In the genomic region with DNA sequence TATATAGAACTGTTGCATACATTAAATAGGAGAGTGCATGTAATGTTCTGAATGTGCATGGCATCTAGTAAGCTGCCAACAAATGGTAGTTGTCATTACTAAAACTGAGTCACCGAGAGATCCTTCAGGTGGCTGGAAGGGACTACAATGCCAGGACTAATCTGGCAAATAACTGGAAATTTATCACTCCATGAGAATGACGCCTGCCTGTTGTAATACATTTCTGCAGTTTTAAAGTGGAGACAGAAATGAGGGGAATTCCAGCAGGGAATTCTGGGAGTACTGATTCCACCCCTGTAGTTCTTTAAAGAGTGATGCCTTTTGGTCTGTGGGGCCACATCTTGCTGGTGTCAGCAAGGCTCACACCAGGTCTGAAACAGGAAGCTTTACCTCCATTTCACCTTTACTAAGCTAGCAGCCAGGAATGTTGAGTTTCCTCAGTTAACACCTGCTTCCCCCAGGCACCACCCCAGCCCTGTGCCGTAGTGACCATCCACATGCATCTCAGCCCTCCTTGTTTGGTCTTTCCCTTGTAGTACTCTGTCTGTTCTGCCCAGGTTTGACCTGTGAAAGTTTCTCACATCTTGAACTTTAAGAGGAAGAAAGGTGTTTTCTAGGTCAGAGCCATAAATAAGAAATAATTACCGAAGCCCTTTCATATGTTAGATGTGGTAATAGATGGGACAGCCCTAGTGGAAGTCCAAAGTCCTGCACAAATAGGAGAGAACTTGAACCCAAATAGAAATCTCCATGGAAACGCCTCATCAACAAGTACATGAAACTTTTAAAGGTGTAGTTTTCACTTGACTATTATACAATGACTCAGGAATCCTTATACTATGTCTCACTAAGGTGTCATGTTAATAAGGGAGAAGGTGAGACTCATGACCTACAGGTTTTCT, we compare ENCODE assay signal across 1 cellular context.
A peak's percentile ranks its signal among the peaks of the same experiment; 100 is the strongest.
TF ChIP-seq lines count a peak whose summit lies in the region.

No MANE protein-coding gene starts in this region.

TF ChIP-seq in HepG2, 621 proteins besides CTCF, POLR2A, EP300 and RAD21 (continued from another document):
- no peak for TF ChIP-seq TRAFD1 (CRISPR knock-in tag; IDR thresholded peaks at IDR 0.05; ENCODE audit: borderline replicate concordance)
- TF ChIP-seq DPF2 (CRISPR knock-in tag; IDR thresholded peaks at IDR 0.05; ENCODE audit: borderline replicate concordance, low read depth), result no peak
- no peak for TF ChIP-seq PRPF4 (IDR thresholded peaks at IDR 0.05; ENCODE audit: low read depth, low read length, poor library complexity, severe bottlenecking)
- no peak for TF ChIP-seq ZNF615 (CRISPR knock-in tag; IDR thresholded peaks at IDR 0.05; ENCODE audit: borderline replicate concordance)
- no peak for TF ChIP-seq SP1 (IDR thresholded peaks at IDR 0.05)
- TF ChIP-seq SP1 (CRISPR knock-in tag; IDR thresholded peaks at IDR 0.05), result 0 out of 2 replicates have a peak, but pooled peaks have one; percentile 27
- TF ChIP-seq ZFP41 (CRISPR knock-in tag; IDR thresholded peaks at IDR 0.05; ENCODE audit: borderline replicate concordance), result no peak
- TF ChIP-seq, protein P1, sequence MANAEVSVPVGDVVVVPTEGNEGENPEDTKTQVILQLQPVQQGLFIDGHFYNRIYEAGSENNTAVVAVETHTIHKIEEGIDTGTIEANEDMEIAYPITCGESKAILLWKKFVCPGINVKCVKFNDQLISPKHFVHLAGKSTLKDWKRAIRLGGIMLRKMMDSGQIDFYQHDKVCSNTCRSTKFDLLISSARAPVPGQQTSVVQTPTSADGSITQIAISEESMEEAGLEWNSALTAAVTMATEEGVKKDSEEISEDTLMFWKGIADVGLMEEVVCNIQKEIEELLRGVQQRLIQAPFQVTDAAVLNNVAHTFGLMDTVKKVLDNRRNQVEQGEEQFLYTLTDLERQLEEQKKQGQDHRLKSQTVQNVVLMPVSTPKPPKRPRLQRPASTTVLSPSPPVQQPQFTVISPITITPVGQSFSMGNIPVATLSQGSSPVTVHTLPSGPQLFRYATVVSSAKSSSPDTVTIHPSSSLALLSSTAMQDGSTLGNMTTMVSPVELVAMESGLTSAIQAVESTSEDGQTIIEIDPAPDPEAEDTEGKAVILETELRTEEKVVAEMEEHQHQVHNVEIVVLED (CRISPR knock-in tag; IDR thresholded peaks at IDR 0.05; ENCODE audit: borderline replicate concordance), result no peak
- no peak for TF ChIP-seq POLR2G (IDR thresholded peaks at IDR 0.05; ENCODE audit: low read depth, low read length)
- TF ChIP-seq, protein P2, sequence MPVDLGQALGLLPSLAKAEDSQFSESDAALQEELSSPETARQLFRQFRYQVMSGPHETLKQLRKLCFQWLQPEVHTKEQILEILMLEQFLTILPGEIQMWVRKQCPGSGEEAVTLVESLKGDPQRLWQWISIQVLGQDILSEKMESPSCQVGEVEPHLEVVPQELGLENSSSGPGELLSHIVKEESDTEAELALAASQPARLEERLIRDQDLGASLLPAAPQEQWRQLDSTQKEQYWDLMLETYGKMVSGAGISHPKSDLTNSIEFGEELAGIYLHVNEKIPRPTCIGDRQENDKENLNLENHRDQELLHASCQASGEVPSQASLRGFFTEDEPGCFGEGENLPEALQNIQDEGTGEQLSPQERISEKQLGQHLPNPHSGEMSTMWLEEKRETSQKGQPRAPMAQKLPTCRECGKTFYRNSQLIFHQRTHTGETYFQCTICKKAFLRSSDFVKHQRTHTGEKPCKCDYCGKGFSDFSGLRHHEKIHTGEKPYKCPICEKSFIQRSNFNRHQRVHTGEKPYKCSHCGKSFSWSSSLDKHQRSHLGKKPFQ (CRISPR knock-in tag; IDR thresholded peaks at IDR 0.05; ENCODE audit: insufficient replicate concordance), result peak; percentile 27
- no peak for TF ChIP-seq ZNF280D (CRISPR knock-in tag; IDR thresholded peaks at IDR 0.05)
- peak; percentile 34; the same call in 1 of the 2 replicates for TF ChIP-seq MEF2D (CRISPR knock-in tag; IDR thresholded peaks at IDR 0.05)
- TF ChIP-seq, protein P3, sequence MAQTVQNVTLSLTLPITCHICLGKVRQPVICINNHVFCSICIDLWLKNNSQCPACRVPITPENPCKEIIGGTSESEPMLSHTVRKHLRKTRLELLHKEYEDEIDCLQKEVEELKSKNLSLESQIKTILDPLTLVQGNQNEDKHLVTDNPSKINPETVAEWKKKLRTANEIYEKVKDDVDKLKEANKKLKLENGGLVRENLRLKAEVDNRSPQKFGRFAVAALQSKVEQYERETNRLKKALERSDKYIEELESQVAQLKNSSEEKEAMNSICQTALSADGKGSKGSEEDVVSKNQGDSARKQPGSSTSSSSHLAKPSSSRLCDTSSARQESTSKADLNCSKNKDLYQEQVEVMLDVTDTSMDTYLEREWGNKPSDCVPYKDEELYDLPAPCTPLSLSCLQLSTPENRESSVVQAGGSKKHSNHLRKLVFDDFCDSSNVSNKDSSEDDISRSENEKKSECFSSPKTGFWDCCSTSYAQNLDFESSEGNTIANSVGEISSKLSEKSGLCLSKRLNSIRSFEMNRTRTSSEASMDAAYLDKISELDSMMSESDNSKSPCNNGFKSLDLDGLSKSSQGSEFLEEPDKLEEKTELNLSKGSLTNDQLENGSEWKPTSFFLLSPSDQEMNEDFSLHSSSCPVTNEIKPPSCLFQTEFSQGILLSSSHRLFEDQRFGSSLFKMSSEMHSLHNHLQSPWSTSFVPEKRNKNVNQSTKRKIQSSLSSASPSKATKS (CRISPR knock-in tag; IDR thresholded peaks at IDR 0.05), result no peak
- no peak for TF ChIP-seq NFRKB (IDR thresholded peaks at IDR 0.05)
- no peak for TF ChIP-seq TEAD2 (CRISPR knock-in tag; IDR thresholded peaks at IDR 0.05)
